21 cellular contexts compared by ENCODE assay signal in genomic region chr19:13665125-13665903, GRCh38.
A peak's percentile ranks its signal among the peaks of the same experiment; 100 is the strongest.
DNase-seq lines count a peak whose midpoint lies in the region; ATAC-seq, FAIRE-seq and TF ChIP-seq lines count a peak whose summit lies in the region.
"Had no signal": no experiment of that assay in that cellular context is flagged by ENCODE, and none has a peak within 500 bp of the region (broad histone marks: within the 10 kb centered on the region; RNA-seq: fewer than 3 reads in every experiment).

No MANE protein-coding gene starts in this region.

- H3K27me3 ChIP-seq in pancreas, result no peaks in the 10 kb centered on the region
- H3K27me3 ChIP-seq: Peyer's patch had no signal

- H3K27ac ChIP-seq in SK-N-MC (peak overlapping the region; percentile 60; the same call in 1 of the 2 replicates), pancreas (no peak overlapping the region)
- H3K27ac ChIP-seq: Peyer's patch had no signal

- intact Hi-C loops in left ventricle myocardium superior (cut with micrococcal nuclease) (no loop called here), pancreas (cut with DNase I) (no loop called here)

- DNase-seq in CD1c-positive myeloid dendritic cell (ENCODE audit: extremely low spot score) (peak; percentile 55), SK-N-MC (ENCODE audit: low read depth, low spot score) (no peak), left kidney (ENCODE audit: low read depth, low spot score) (peak; percentile 53), left ventricle myocardium superior (no peak), pancreas (no peak)
- DNase-seq: AML-193; CD4-positive, alpha-beta memory T cell; DMS79 treated with DMSO at 0.1 percent for 48 hours; H7; Kasumi-1; NCI-H1436 treated with DMSO at 0.1 percent for 48 hours; NCI-H2081 treated with DMSO at 0.1 percent for 48 hours; NCI-H226; NCI-H526; SIG-M5; SW 1271 had no signal

- FAIRE-seq in pancreas (lab: Jason Lieb, UNC), result no peak
- FAIRE-seq: G401.6 had no signal

- peak; percentile 54 for ATAC-seq in HG02610 (IDR thresholded peaks at IDR 0.05; ENCODE audit: unreplicated experiment)
- no peak for ATAC-seq in HG02973 (IDR thresholded peaks at IDR 0.05; ENCODE audit: unreplicated experiment)
- ATAC-seq in HG02970 (IDR thresholded peaks at IDR 0.05; ENCODE audit: low FRiP score, unreplicated experiment), result no peak
- ATAC-seq in left ventricle myocardium superior, result no peak
- ATAC-seq in pancreas, result no peak

- WGBS in pancreas, 2 donors, result 39 to 43% methylated on average over 12 of the region's 12 CpGs

- H3K4me3 ChIP-seq in SK-N-MC (peak overlapping the region; percentile 22; the same call in 1 of the 2 replicates), pancreas (no peak overlapping the region)
- H3K4me3 ChIP-seq: Peyer's patch had no signal

- no peak for TF ChIP-seq CTCF in pancreas (IDR thresholded peaks at IDR 0.05)

- peak overlapping the region; percentile 7 for H3K9ac ChIP-seq in SK-N-MC (ENCODE audit: insufficient read length)

- no peaks in the 10 kb centered on the region for H3K36me3 ChIP-seq in SK-N-MC (ENCODE audit: insufficient read depth, low read length)
- no peaks in the 10 kb centered on the region for H3K36me3 ChIP-seq in pancreas
- H3K36me3 ChIP-seq: Peyer's patch had no signal

- H3K9me3 ChIP-seq in SK-N-MC (ENCODE audit: low read depth, low read length) (no peaks in the 10 kb centered on the region), pancreas (no peaks in the 10 kb centered on the region)
- H3K9me3 ChIP-seq: Peyer's patch had no signal

- H3K4me1 ChIP-seq in pancreas, result no peaks in the 10 kb centered on the region
- H3K4me1 ChIP-seq: Peyer's patch had no signal

Comparison
In these comparisons a context has a peak if more than half of its experiments do, and no peak if none do; other contexts are left out.
1. DNase-seq: peak in CD1c-positive myeloid dendritic cell (single experiment) and left kidney (single experiment); none in SK-N-MC (single experiment), left ventricle myocardium superior (single experiment) and pancreas (0 of 6).